In the genomic region with DNA sequence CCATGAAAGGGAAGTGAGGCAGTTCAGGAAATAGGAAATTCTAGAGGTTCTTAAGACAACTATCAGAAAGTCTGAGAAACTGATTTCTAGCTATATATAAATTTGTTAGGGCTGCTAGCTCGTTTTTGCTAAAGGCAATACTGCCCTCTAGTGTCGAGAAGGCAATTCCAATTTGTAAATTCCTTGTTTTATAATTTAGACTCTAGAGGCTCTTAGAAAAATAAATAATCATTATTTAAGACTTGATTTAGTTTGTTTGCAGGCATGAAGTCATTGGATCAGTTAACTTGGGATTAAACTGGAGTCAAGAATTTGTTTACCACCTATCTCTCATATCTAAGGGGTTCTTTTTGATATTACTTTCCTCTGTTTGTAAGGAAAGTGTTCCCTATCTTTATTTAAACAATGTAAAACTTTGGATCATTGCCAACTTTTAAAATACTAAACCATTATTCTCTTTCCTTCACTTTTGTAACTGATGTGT, we compare ENCODE assay signal across 8 cellular contexts.
A peak's percentile ranks its signal among the peaks of the same experiment; 100 is the strongest.
DNase-seq lines count a peak whose midpoint lies in the region; ATAC-seq and TF ChIP-seq lines count a peak whose summit lies in the region.

No MANE protein-coding gene starts in this region.

- intact Hi-C loops in IMR-90 (cut with micrococcal nuclease), result loop anchor here (1.0 to 10.0 kb wide), 7 partner anchors 66 to 1177 kb away; a partner anchor contains a TSS
- intact Hi-C loops in ascending aorta (cut with DNase I), result no loop called here

- no peaks in the 10 kb centered on the region for H3K27me3 ChIP-seq in IMR-90 (ENCODE audit: control insufficient read depth, insufficient read depth, low read length)
- no peaks in the 10 kb centered on the region for H3K27me3 ChIP-seq in OCI-LY1 (ENCODE audit: insufficient read depth, low read length)
- no peaks in the 10 kb centered on the region for H3K27me3 ChIP-seq in ascending aorta

- no peak overlapping the region for H3K4me2 ChIP-seq in IMR-90 (ENCODE audit: low read depth, low read length)
- no peak overlapping the region for H3K4me2 ChIP-seq in OCI-LY1 (ENCODE audit: low read length)

- peak; percentile 43; the same call in 1 of the 2 replicates for TF ChIP-seq POLR2A in IMR-90 (IDR thresholded peaks at IDR 0.05; ENCODE audit: low read depth, low read length)

- H4K20me1 ChIP-seq in IMR-90 (ENCODE audit: insufficient read depth, low read length) (no peaks in the 10 kb centered on the region), OCI-LY1 (ENCODE audit: insufficient read depth, low read length) (no peaks in the 10 kb centered on the region)

- H3K9me3 Mint-ChIP-seq in activated T-cell treated with anti-CD3 and anti-CD28 coated beads, Interleukin-2, amount 50 U/mL, for 24 hours, result no peaks in the 10 kb centered on the region
- H3K9me3 Mint-ChIP-seq in immature natural killer cell, result no peaks in the 10 kb centered on the region

- BruUV-seq in IMR-90 (replicated peaks; lab: Mats Ljungman, UMichigan), result no TSS peak

- TF ChIP-seq RAD21 in IMR-90 (IDR thresholded peaks at IDR 0.05; ENCODE audit: low read length), result peak; percentile 88

- no CpG with 5 or more reads among the region's 2 CpGs for WGBS in IMR-90 (ENCODE audit: extremely low coverage in 2 of 2, insufficient read length in 1 of 2), 2 experiments

- no peak overlapping the region for H3K4ac ChIP-seq in IMR-90 (ENCODE audit: low read depth, low read length)

- H2BK15ac ChIP-seq in IMR-90 (ENCODE audit: low read depth, low read length), result no peak overlapping the region

- no peak overlapping the region for H4K91ac ChIP-seq in IMR-90 (ENCODE audit: insufficient read depth, low read depth, low read length)

- peaks cover 0 to 3% of the 10 kb centered on the region in 2 experiments; a peak in 1 of 4 replicates for H3K79me1 ChIP-seq in IMR-90 (ENCODE audit: low read depth in 1 of 2, low read length in 2 of 2)

- no peak overlapping the region for H2BK120ac ChIP-seq in IMR-90 (ENCODE audit: low read depth, low read length)

- no peak overlapping the region for H3K27ac ChIP-seq in IMR-90 (ENCODE audit: insufficient read depth, low read length)
- H3K27ac ChIP-seq in OCI-LY1 (ENCODE audit: low read depth, low read length, poor library complexity, severe bottlenecking), result no peak overlapping the region
- H3K27ac ChIP-seq in ascending aorta, result no peak overlapping the region

- H3K23ac ChIP-seq in IMR-90 (ENCODE audit: low read depth, low read length), result no peak overlapping the region

- peaks cover 15% of the 10 kb centered on the region for H3K4me1 Mint-ChIP-seq in activated T-cell treated with anti-CD3 and anti-CD28 coated beads, Interleukin-2, amount 50 U/mL, for 24 hours (ENCODE audit: low read depth)
- peaks cover 0 to 13% of the 10 kb centered on the region in 2 donors for H3K4me1 Mint-ChIP-seq in immature natural killer cell

- H3K36me3 ChIP-seq in IMR-90 (ENCODE audit: control insufficient read depth, insufficient read depth, low read length) (no peaks in the 10 kb centered on the region), OCI-LY1 (ENCODE audit: insufficient read depth, low read length) (no peaks in the 10 kb centered on the region), ascending aorta (no peaks in the 10 kb centered on the region)

- no peak overlapping the region for H2AK5ac ChIP-seq in IMR-90 (ENCODE audit: low read depth, low read length)

- H3K18ac ChIP-seq in IMR-90 (ENCODE audit: low read depth, low read length), result no peak overlapping the region

- H2AK9ac ChIP-seq in IMR-90 (replicated peaks; ENCODE audit: low read depth, low read length, poor library complexity), result no peak overlapping the region

- H3K36me3 Mint-ChIP-seq in activated T-cell treated with anti-CD3 and anti-CD28 coated beads, Interleukin-2, amount 50 U/mL, for 24 hours (ENCODE audit: low read depth), result peaks cover 18% of the 10 kb centered on the region
- H3K36me3 Mint-ChIP-seq in immature natural killer cell, result peaks cover 0 to 12% (median 7%) of the 10 kb centered on the region in 3 donors

- H3K4me3 Mint-ChIP-seq in activated T-cell treated with anti-CD3 and anti-CD28 coated beads, Interleukin-2, amount 50 U/mL, for 24 hours, result no peak overlapping the region
- no peak overlapping the region for H3K4me3 Mint-ChIP-seq in immature natural killer cell

- H3K14ac ChIP-seq in IMR-90 (replicated peaks; ENCODE audit: low read depth, low read length), result no peak overlapping the region

- no peaks in the 10 kb centered on the region for H3K9me3 ChIP-seq in IMR-90 (ENCODE audit: control insufficient read depth, insufficient read depth, low read length)
- no peaks in the 10 kb centered on the region for H3K9me3 ChIP-seq in OCI-LY1 (ENCODE audit: low read length)
- H3K9me3 ChIP-seq in ascending aorta, result no peaks in the 10 kb centered on the region

- CTCF ChIA-PET in IMR-90 (lab: Yijun Ruan, JAX), result interaction anchor here (0.6 to 0.9 kb wide), 4 partner anchors 67 to 984 kb away, joined by 3 to 4 read pairs (median 3); no protein-coding TSS in a partner anchor

- peak; percentile 84 for TF ChIP-seq CTCF in IMR-90 (conservative IDR thresholded peaks at IDR 0.05; ENCODE audit: low read depth, low read length)
- peak; percentile 75 for TF ChIP-seq CTCF in OCI-LY1 (IDR thresholded peaks at IDR 0.05; ENCODE audit: low read length)
- TF ChIP-seq CTCF in ascending aorta (IDR thresholded peaks at IDR 0.05), result peak; percentile 39 to 80 (median 75)

- H2BK20ac ChIP-seq in IMR-90 (ENCODE audit: low read depth, low read length), result no peak overlapping the region

- no peaks in the 10 kb centered on the region for H3F3A ChIP-seq in OCI-LY1 (ENCODE audit: insufficient read depth, low read length)

- H3K4me1 ChIP-seq in IMR-90 (ENCODE audit: control insufficient read depth, insufficient read depth, low read length) (no peaks in the 10 kb centered on the region), OCI-LY1 (ENCODE audit: insufficient read depth, low read length, severe bottlenecking) (no peaks in the 10 kb centered on the region), ascending aorta (peaks cover 0 to 2% of the 10 kb centered on the region in 2 donors)

- POLR2A ChIA-PET in IMR-90 (lab: Charles Lee; ENCODE audit: unreplicated experiment), result no interaction called here

- ATAC-seq in IMR-90 (ENCODE audit: low read depth), result peak; percentile 53

- H2AFZ ChIP-seq in IMR-90 (replicated peaks; ENCODE audit: low read length, poor library complexity), result no peak overlapping the region
- no peak overlapping the region for H2AFZ ChIP-seq in OCI-LY1 (ENCODE audit: low read length)

- H3K56ac ChIP-seq in IMR-90 (ENCODE audit: extremely low read depth, insufficient read depth, low read length), result no peak overlapping the region

- no peaks in the 10 kb centered on the region for H3K27me3 Mint-ChIP-seq in activated T-cell treated with anti-CD3 and anti-CD28 coated beads, Interleukin-2, amount 50 U/mL, for 24 hours
- peaks cover 0 to 2% (median 0%) of the 10 kb centered on the region in 3 donors for H3K27me3 Mint-ChIP-seq in immature natural killer cell (ENCODE audit: low read depth in 3 of 3)

- no peak overlapping the region for H2BK5ac ChIP-seq in IMR-90 (ENCODE audit: low read depth, low read length, poor library complexity, severe bottlenecking)

- DNase-seq in activated T-cell treated with anti-CD3 and anti-CD28 coated beads for 4 hours (peak; percentile 25), IMR-90 (peak; percentile 77), ascending aorta (ENCODE audit: low spot score in 2 of 2) (no peak), immature natural killer cell (peak; percentile 35 to 52 (median 50))
- DNase-seq in activated T-cell treated with anti-CD3 and anti-CD28 coated beads, Interleukin-2, amount 50 U/mL, for 24 hours, result no peak
- peak; percentile 30 for DNase-seq in stimulated activated CD8-positive, alpha-beta memory T cell treated with anti-CD3 and anti-CD28 coated beads, Interleukin-4, amount 100 ng/mL, for 48 hours
- DNase-seq in activated effector memory CD4-positive, alpha-beta T cell treated with Interleukin-2 at 50 U/mL for 16 hours, result no peak

- no peaks in the 10 kb centered on the region for H3K9me2 ChIP-seq in OCI-LY1 (ENCODE audit: low read depth, low read length)

- H3K9ac ChIP-seq in IMR-90 (ENCODE audit: low read depth, low read length) (no peak overlapping the region), OCI-LY1 (ENCODE audit: low read length) (no peak overlapping the region)

- no peak overlapping the region for H3K4me3 ChIP-seq in IMR-90 (ENCODE audit: insufficient read depth, low read depth, low read length)
- H3K4me3 ChIP-seq in OCI-LY1 (ENCODE audit: low read depth, low read length, poor library complexity, severe bottlenecking), result no peak overlapping the region
- H3K4me3 ChIP-seq in ascending aorta, result no peak overlapping the region

- H3K9me1 ChIP-seq in IMR-90 (ENCODE audit: insufficient read depth, low read length), result no peaks in the 10 kb centered on the region

- no peaks in the 10 kb centered on the region for H3K79me2 ChIP-seq in OCI-LY1 (ENCODE audit: insufficient read depth, low read length)

- dilution Hi-C loops in IMR-90 (cut with HindIII; ENCODE audit: low sequenced_read_pairs, unreplicated experiment), result no loop called here

- H4K5ac ChIP-seq in IMR-90 (ENCODE audit: low read depth, low read length), result no peak overlapping the region

- in situ Hi-C loops in IMR-90 (cut with MboI; ENCODE audit: low sequenced_read_pairs), result loop anchor here (10.0 to 25.0 kb wide), 3 partner anchors 824 to 1166 kb away; no protein-coding TSS in a partner anchor

- H4K8ac ChIP-seq in IMR-90 (ENCODE audit: low read depth in 2 of 2, low read length in 2 of 2), result no peak overlapping the region

- no peak overlapping the region for H3K27ac Mint-ChIP-seq in activated T-cell treated with anti-CD3 and anti-CD28 coated beads, Interleukin-2, amount 50 U/mL, for 24 hours
- no peak overlapping the region for H3K27ac Mint-ChIP-seq in immature natural killer cell

TF ChIP-seq in IMR-90, 13 proteins besides CTCF, POLR2A, EP300 and RAD21:
- TF ChIP-seq SMC3 (IDR thresholded peaks at IDR 0.05; ENCODE audit: low read depth, low read length) (peak; percentile 76), NFE2L2 (IDR thresholded peaks at IDR 0.05; ENCODE audit: low read depth, low read length) (no peak)

Comparison
In these comparisons a context has a peak if more than half of its experiments do, and no peak if none do; other contexts are left out.
1. DNase-seq: peak in activated T-cell treated with anti-CD3 and anti-CD28 coated beads for 4 hours (single experiment), IMR-90 (single experiment), immature natural killer cell (3 of 3) and stimulated activated CD8-positive, alpha-beta memory T cell treated with anti-CD3 and anti-CD28 coated beads, Interleukin-4, amount 100 ng/mL, for 48 hours (single experiment); none in activated T-cell treated with anti-CD3 and anti-CD28 coated beads, Interleukin-2, amount 50 U/mL, for 24 hours (single experiment), ascending aorta (0 of 2) and activated effector memory CD4-positive, alpha-beta T cell treated with Interleukin-2 at 50 U/mL for 16 hours (single experiment).
2. Peak in every context shown above with its lines, with median percentiles within 50 percentile points of each other: CTCF ChIP-seq.